In the genomic region with DNA sequence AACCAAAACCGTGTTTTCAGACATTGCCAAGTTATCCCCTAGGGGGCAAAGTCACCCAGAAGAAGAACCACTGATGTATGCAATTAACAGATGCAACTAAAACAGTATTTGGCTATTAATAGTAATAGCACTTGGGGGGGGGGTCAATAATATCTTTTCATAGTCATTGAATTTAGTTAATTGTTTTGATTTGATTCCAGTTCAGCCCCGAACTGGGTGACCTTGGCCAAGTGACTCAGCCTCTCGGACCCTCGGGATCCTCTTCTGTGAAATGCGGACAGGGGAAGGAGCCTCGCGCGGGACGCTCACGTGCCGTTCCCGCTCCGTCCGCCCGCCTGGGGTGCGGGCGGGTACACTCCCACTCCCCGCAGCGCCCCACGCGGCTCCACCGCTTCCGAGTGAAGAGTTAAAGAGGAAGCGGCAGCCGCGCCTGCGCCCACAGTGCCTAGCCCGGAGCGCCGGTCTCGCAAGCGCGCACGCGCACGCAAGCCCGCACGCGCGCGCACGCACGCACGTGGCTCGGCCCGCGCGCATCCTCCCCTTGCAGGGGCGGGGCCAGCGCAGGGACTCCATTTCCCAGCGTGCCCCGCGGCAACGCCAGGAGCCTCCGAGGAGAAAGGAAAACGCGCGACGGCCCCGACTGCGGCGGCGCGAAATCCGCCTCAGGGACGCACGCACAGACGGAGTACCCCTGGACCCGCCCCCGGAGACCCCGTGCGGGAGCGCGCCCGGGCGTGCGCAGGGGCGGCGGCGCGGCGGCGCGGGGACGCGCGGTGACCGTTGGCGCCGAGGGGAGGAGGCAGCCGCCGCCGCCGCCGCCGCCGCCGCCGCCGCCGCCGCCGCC, we compare ENCODE assay signal across 8 cellular contexts. TPM values are rescaled to one million over a fixed set of nuclear protein-coding genes. Genes with fewer than 3 reads are reported as not detected.
DNase-seq lines count a peak whose midpoint lies in the region; ATAC-seq and TF ChIP-seq lines count a peak whose summit lies in the region.

A gene (plus strand): TSS at position 769 of the 844 bp plus-strand sequence. CDS start 188 bp downstream, outside the sequence.

- H3K9me3 Mint-ChIP-seq in nephron, result no peaks in the 10 kb centered on the region
- H3K9me3 Mint-ChIP-seq in stimulated activated naive CD8-positive, alpha-beta T cell treated with anti-CD3 and anti-CD28 coated beads, Interleukin-15, Interleukin-2, amounts not matched to agents 100 ng/mL and 50 ng/mL, for 24 hours, result no peaks in the 10 kb centered on the region

- H3K4me3 ChIP-seq in RWPE2 (ENCODE audit: severe bottlenecking) (peak within 1 kb of the TSS; percentile 83), fibroblast of pulmonary artery (replicated peaks; ENCODE audit: low read depth, low read length) (peak within 1 kb of the TSS; percentile 85)

- H3K4me3 Mint-ChIP-seq in nephron, result peak within 1 kb of the TSS; percentile 83 to 97 (median 96)
- H3K4me3 Mint-ChIP-seq in stimulated activated naive CD8-positive, alpha-beta T cell treated with anti-CD3 and anti-CD28 coated beads, Interleukin-15, Interleukin-2, amounts not matched to agents 100 ng/mL and 50 ng/mL, for 24 hours, result peak within 1 kb of the TSS; percentile 95

- TF ChIP-seq CTCF in RWPE2 (IDR thresholded peaks at IDR 0.05; ENCODE audit: poor library complexity, severe bottlenecking) (peak; percentile 56), fibroblast of pulmonary artery (IDR thresholded peaks at IDR 0.05; ENCODE audit: low read length, missing control alignments) (peak; percentile 45), nephron (IDR thresholded peaks at IDR 0.05; ENCODE audit: unreplicated experiment in 3 of 3) (peak; percentile 43 to 51 (median 49))

- no peaks in the 10 kb centered on the region for H3K27me3 ChIP-seq in RWPE2 (ENCODE audit: insufficient read depth, poor library complexity, severe bottlenecking)

- ATAC-seq in RWPE2 (ENCODE audit: low read depth), result peak; percentile 61

- H3K9me3 ChIP-seq in RWPE2 (ENCODE audit: severe bottlenecking), result no peaks in the 10 kb centered on the region

- H3K36me3 Mint-ChIP-seq in nephron (ENCODE audit: low read depth), result no peaks in the 10 kb centered on the region
- peaks cover 21% of the 10 kb centered on the region for H3K36me3 Mint-ChIP-seq in stimulated activated naive CD8-positive, alpha-beta T cell treated with anti-CD3 and anti-CD28 coated beads, Interleukin-15, Interleukin-2, amounts not matched to agents 100 ng/mL and 50 ng/mL, for 24 hours (ENCODE audit: low read depth)

- H3K27me3 Mint-ChIP-seq in nephron (ENCODE audit: low read depth), result peaks cover 4% of the 10 kb centered on the region
- H3K27me3 Mint-ChIP-seq in stimulated activated naive CD8-positive, alpha-beta T cell treated with anti-CD3 and anti-CD28 coated beads, Interleukin-15, Interleukin-2, amounts not matched to agents 100 ng/mL and 50 ng/mL, for 24 hours, result peaks cover 3% of the 10 kb centered on the region

- peak; percentile 99 for DNase-seq in EL
- peak; percentile 90 for DNase-seq in H4 (ENCODE audit: low spot score)
- peak; percentile 99 for DNase-seq in LoVo (ENCODE audit: low spot score)
- DNase-seq in RWPE2 (ENCODE audit: low spot score), result peak; percentile 96
- DNase-seq in activated T-helper 9 cell treated with anti-CD3 and anti-CD28 coated beads, Interleukin-2, amount 50 U/mL, for 16 hours (ENCODE audit: low read depth), result peak; percentile 100
- DNase-seq in fibroblast of pulmonary artery (ENCODE audit: low read depth), result peak; percentile 99

- H3K4me1 Mint-ChIP-seq in nephron, result peaks cover 50% of the 10 kb centered on the region
- H3K4me1 Mint-ChIP-seq in stimulated activated naive CD8-positive, alpha-beta T cell treated with anti-CD3 and anti-CD28 coated beads, Interleukin-15, Interleukin-2, amounts not matched to agents 100 ng/mL and 50 ng/mL, for 24 hours (ENCODE audit: low read depth), result peaks cover 44% of the 10 kb centered on the region

- H3K4me1 ChIP-seq in RWPE2 (ENCODE audit: insufficient read depth, poor library complexity, severe bottlenecking), result peaks cover 14% of the 10 kb centered on the region

- H3K27ac ChIP-seq in RWPE2 (ENCODE audit: poor library complexity, severe bottlenecking), result peak within 1 kb of the TSS; percentile 91

- H3K27ac Mint-ChIP-seq in nephron, result peak within 1 kb of the TSS; percentile 60 to 87 (median 74)
- H3K27ac Mint-ChIP-seq in stimulated activated naive CD8-positive, alpha-beta T cell treated with anti-CD3 and anti-CD28 coated beads, Interleukin-15, Interleukin-2, amounts not matched to agents 100 ng/mL and 50 ng/mL, for 24 hours, result peak within 1 kb of the TSS; percentile 86

- H3K36me3 ChIP-seq in RWPE2 (ENCODE audit: low read depth), result peaks cover 23% of the 10 kb centered on the region

RNA-seq across cellular contexts. Expression of the gene that starts here (rescaled TPM):
- 47.6 and 59.4 TPM in 2 replicates for total RNA-seq in H4 (2014; rRNA removed; shearing (Covaris generic))

Comparison
In these comparisons a context has a peak if more than half of its experiments do, and no peak if none do; other contexts are left out.
1. Peak in every context shown above with its lines: DNase-seq, ATAC-seq, H3K4me3 ChIP-seq and H3K27ac ChIP-seq.